ENCODE assay signal across 12 cellular contexts in the genomic region with DNA sequence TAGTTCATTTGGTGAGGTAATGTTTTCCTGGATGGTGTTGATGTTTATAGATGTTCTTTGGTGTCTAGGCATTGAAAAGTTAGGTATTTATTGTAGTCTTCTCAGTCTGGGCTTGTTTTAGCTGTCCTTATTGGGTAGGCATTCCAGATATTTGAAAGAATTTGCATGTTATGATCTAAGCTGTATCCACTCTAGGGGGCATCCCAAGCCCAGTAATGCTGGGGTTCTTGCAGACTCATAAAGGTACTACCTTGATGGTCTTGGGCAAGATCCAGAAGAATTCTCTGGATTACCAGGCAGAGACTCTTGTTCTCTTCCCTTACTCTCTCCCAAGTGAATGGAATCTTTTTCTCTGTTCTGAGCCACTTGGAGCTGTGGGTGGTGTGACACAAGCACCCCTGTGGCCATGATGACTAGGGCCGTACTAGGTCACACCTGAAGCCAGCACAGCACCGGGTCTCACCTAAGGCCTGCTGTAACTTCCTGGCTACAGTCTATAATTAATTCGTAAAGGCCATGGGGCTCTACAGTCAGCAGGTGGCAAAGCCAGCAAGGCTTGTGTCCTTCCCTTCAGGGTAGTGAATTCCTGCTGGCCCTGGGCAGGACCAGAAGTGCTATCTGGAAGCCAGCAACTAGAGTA.
DNase-seq lines count a peak whose midpoint lies in the region; ATAC-seq, FAIRE-seq and TF ChIP-seq lines count a peak whose summit lies in the region.
"Had no signal": no experiment of that assay in that cellular context is flagged by ENCODE, and none has a peak within 500 bp of the region (broad histone marks: within the 10 kb centered on the region; RNA-seq: fewer than 3 reads in every experiment).

No MANE protein-coding gene starts in this region.

- no peak for FAIRE-seq in H1 (lab: Jason Lieb, UNC)

- no peaks in the 10 kb centered on the region for H3K4me1 Mint-ChIP-seq in MCF 10A (ENCODE audit: insufficient read depth, unreplicated experiment)
- H3K4me1 Mint-ChIP-seq in stimulated activated effector memory CD8-positive, alpha-beta T cell treated with anti-CD3 and anti-CD28 coated beads, Interleukin-12 subunit alpha, Interleukin-12 subunit beta, amount 100 ng/mL, for 72 hours, result no peaks in the 10 kb centered on the region

- H4K91ac ChIP-seq in H1 (replicated peaks; ENCODE audit: insufficient read length, low read length), result no peak overlapping the region

- H3K4me2 ChIP-seq in H1 (ENCODE audit: insufficient read depth in 1 of 2, low read depth in 2 of 2, low read length in 2 of 2), result no peak overlapping the region

- CTCF ChIA-PET in MCF 10A (lab: Yijun Ruan, JAX) (interaction anchor here (0.7 to 0.8 kb wide), 3 partner anchors 39 to 305 kb away, joined by 3 to 4 read pairs (median 3); no protein-coding TSS in a partner anchor), H1 (lab: Charles Lee; ENCODE audit: partially characterized antibody) (interaction anchor here (0.7 to 2.4 kb wide), 11 partner anchors 9 to 728 kb away, joined by 3 to 6 read pairs (median 4); no protein-coding TSS in a partner anchor)

- POLR2A ChIA-PET in MCF 10A (lab: Yijun Ruan, JAX) (no interaction called here), H1 (lab: Charles Lee; ENCODE audit: partially characterized antibody) (interaction anchor here (0.6 kb wide), 1 partner anchor 19 kb away, joined by 4 read pairs; no protein-coding TSS in a partner anchor)

- H4K20me1 ChIP-seq in H1 (replicated peaks in 1 of 2; ENCODE audit: control insufficient read depth in 1 of 2, insufficient read depth in 2 of 2, low read length in 2 of 2), result no peaks in the 10 kb centered on the region

- no peak for TF ChIP-seq EP300 in H1 (IDR thresholded peaks at IDR 0.05; ENCODE audit: borderline replicate concordance in 1 of 2, low read depth in 2 of 2, low read length in 2 of 2)

- no peaks in the 10 kb centered on the region for H3K4me1 ChIP-seq in breast epithelium
- no peaks in the 10 kb centered on the region for H3K4me1 ChIP-seq in H1 (replicated peaks in 1 of 4; ENCODE audit: control insufficient read depth in 3 of 4, insufficient read depth in 4 of 4, low read length in 3 of 4)

- no peak overlapping the region for H3K4me3 ChIP-seq in breast epithelium
- no peak overlapping the region for H3K4me3 ChIP-seq in H1 (ENCODE audit: extremely low read depth in 1 of 4, insufficient read depth in 2 of 4, low read depth in 3 of 4, low read length in 4 of 4)
- H3K4me3 ChIP-seq: ovary had no signal

- no peaks in the 10 kb centered on the region for H3K79me2 ChIP-seq in H1 (ENCODE audit: control insufficient read depth in 1 of 2, insufficient read depth in 2 of 2, low read length in 2 of 2)

- H3K9me3 ChIP-seq in breast epithelium (no peaks in the 10 kb centered on the region), H1 (ENCODE audit: insufficient read depth in 2 of 2, low read depth in 1 of 2, low read length in 1 of 2) (no peaks in the 10 kb centered on the region)
- H3K9me3 ChIP-seq: ovary had no signal

- 85% methylated on average over 3 of the region's 3 CpGs; no CpG with 5 or more reads in 1 of the 2 experiments for WGBS in H1 (ENCODE audit: extremely low coverage in 1 of 2, insufficient coverage in 1 of 2, insufficient read length in 1 of 2, insufficient replicate concordance in 2 of 2, low coverage in 1 of 2, low lambda C conversion rate in 2 of 2, missing lambda C conversion rate in 1 of 2), 2 experiments

- no peaks in the 10 kb centered on the region for H3K79me1 ChIP-seq in H1 (ENCODE audit: low read depth, low read length)

- no peak overlapping the region for H3K23ac ChIP-seq in H1 (ENCODE audit: insufficient read length)

- H2BK120ac ChIP-seq in H1 (replicated peaks; ENCODE audit: low read depth, low read length), result no peak overlapping the region

- no peak overlapping the region for H2BK5ac ChIP-seq in H1 (ENCODE audit: low read depth, low read length)

- no peak overlapping the region for H4K8ac ChIP-seq in H1 (ENCODE audit: extremely low read depth, insufficient read depth, low read length)

- H3K27ac Mint-ChIP-seq in MCF 10A (ENCODE audit: low read depth, unreplicated experiment), result no peak overlapping the region
- no peak overlapping the region for H3K27ac Mint-ChIP-seq in stimulated activated effector memory CD8-positive, alpha-beta T cell treated with anti-CD3 and anti-CD28 coated beads, Interleukin-12 subunit alpha, Interleukin-12 subunit beta, amount 100 ng/mL, for 72 hours

- H3K27me3 Mint-ChIP-seq in MCF 10A (ENCODE audit: insufficient read depth, unreplicated experiment), result peaks cover 49% of the 10 kb centered on the region

- no peak for TF ChIP-seq POLR2A in breast epithelium (IDR thresholded peaks at IDR 0.05)
- no peak for TF ChIP-seq POLR2A in H1 (IDR thresholded peaks at IDR 0.05; ENCODE audit: control extremely low read depth in 1 of 2, low read depth in 2 of 2, low read length in 2 of 2)

- no peak overlapping the region for H2BK12ac ChIP-seq in H1 (ENCODE audit: low read depth, low read length)

- H2AK5ac ChIP-seq in H1 (ENCODE audit: low read depth, low read length), result no peak overlapping the region

- no peak for TF ChIP-seq CTCF in MCF 10A (IDR thresholded peaks at IDR 0.05; ENCODE audit: unreplicated experiment)
- no peak for TF ChIP-seq CTCF in breast epithelium (IDR thresholded peaks at IDR 0.05)
- TF ChIP-seq CTCF in H1 (IDR thresholded peaks at IDR 0.05; ENCODE audit: control extremely low read depth in 1 of 3, insufficient read depth in 1 of 3, low read depth in 1 of 3, low read length in 3 of 3), result peak in 2 of 3 experiments; percentile 21; a peak in 2 of 4 replicates

- no TSS peak for BruUV-seq in MCF 10A (replicated peaks; lab: Mats Ljungman, UMichigan)

- no peaks in the 10 kb centered on the region for H3K27me3 ChIP-seq in breast epithelium
- H3K27me3 ChIP-seq in H1 (replicated peaks in 1 of 4; ENCODE audit: control insufficient read depth in 3 of 4, extremely low read depth in 1 of 4, insufficient read depth in 3 of 4, low read length in 3 of 4), result no peaks in the 10 kb centered on the region
- H3K27me3 ChIP-seq: ovary had no signal

- no peak overlapping the region for H3K27ac ChIP-seq in breast epithelium
- no peak overlapping the region for H3K27ac ChIP-seq in H1 (ENCODE audit: low read depth, low read length)
- H3K27ac ChIP-seq: ovary had no signal

- intact Hi-C loops in MCF 10A (cut with micrococcal nuclease) (loop anchor here (5.0 kb wide), 1 partner anchor 524 kb away; no protein-coding TSS in a partner anchor), breast epithelium (cut with DNase I; ENCODE audit: low total_unique reads) (no loop called here)

- no peak overlapping the region for H3K9ac ChIP-seq in H1 (replicated peaks in 1 of 4; ENCODE audit: extremely low read depth in 1 of 4, low read depth in 3 of 4, low read length in 3 of 4)

- peak; percentile 67 to 69 for TF ChIP-seq RAD21 in H1 (IDR thresholded peaks at IDR 0.05 in 1 of 2, conservative IDR thresholded peaks at IDR 0.05 in 1 of 2; ENCODE audit: low read depth in 2 of 2, low read length in 2 of 2)

- peaks cover 4% of the 10 kb centered on the region for H3K9me3 Mint-ChIP-seq in MCF 10A (ENCODE audit: unreplicated experiment)
- H3K9me3 Mint-ChIP-seq in stimulated activated effector memory CD8-positive, alpha-beta T cell treated with anti-CD3 and anti-CD28 coated beads, Interleukin-12 subunit alpha, Interleukin-12 subunit beta, amount 100 ng/mL, for 72 hours, result no peaks in the 10 kb centered on the region

- peak; percentile 57 for ATAC-seq in stimulated activated effector memory CD8-positive, alpha-beta T cell treated with anti-CD3 and anti-CD28 coated beads, Interleukin-12 subunit alpha, Interleukin-12 subunit beta, amount 100 ng/mL, for 72 hours
- ATAC-seq: Panc1 had no signal

- no peak overlapping the region for H3K4ac ChIP-seq in H1 (replicated peaks; ENCODE audit: insufficient read length, low read depth, low read length)

- no peak overlapping the region for H3K56ac ChIP-seq in H1 (replicated peaks; ENCODE audit: insufficient read length, low read depth, low read length)

- no peaks in the 10 kb centered on the region for H3K36me3 Mint-ChIP-seq in MCF 10A (ENCODE audit: insufficient read depth, unreplicated experiment)
- no peaks in the 10 kb centered on the region for H3K36me3 Mint-ChIP-seq in stimulated activated effector memory CD8-positive, alpha-beta T cell treated with anti-CD3 and anti-CD28 coated beads, Interleukin-12 subunit alpha, Interleukin-12 subunit beta, amount 100 ng/mL, for 72 hours

- H3K4me3 Mint-ChIP-seq in MCF 10A (ENCODE audit: unreplicated experiment), result no peak overlapping the region
- H3K4me3 Mint-ChIP-seq in stimulated activated effector memory CD8-positive, alpha-beta T cell treated with anti-CD3 and anti-CD28 coated beads, Interleukin-12 subunit alpha, Interleukin-12 subunit beta, amount 100 ng/mL, for 72 hours, result no peak overlapping the region

- H3K14ac ChIP-seq in H1 (ENCODE audit: insufficient read length), result no peak overlapping the region

- H2BK15ac ChIP-seq in H1 (ENCODE audit: low read length), result no peak overlapping the region

- no peaks in the 10 kb centered on the region for H3K23me2 ChIP-seq in H1 (ENCODE audit: low read depth, low read length)

- no peaks in the 10 kb centered on the region for H3K36me3 ChIP-seq in breast epithelium
- H3K36me3 ChIP-seq in H1 (ENCODE audit: control insufficient read depth in 2 of 4, insufficient read depth in 4 of 4, low read length in 3 of 4), result no peaks in the 10 kb centered on the region
- H3K36me3 ChIP-seq: ovary had no signal

- no peak overlapping the region for H3K18ac ChIP-seq in H1 (ENCODE audit: extremely low read depth, low read length)

- no peak overlapping the region for H2AFZ ChIP-seq in H1 (ENCODE audit: low read length)

- no peak overlapping the region for H4K5ac ChIP-seq in H1 (ENCODE audit: insufficient read length, low read depth, low read length)

- DNase-seq in MCF 10A (ENCODE audit: unreplicated experiment) (peak; percentile 39), breast epithelium (ENCODE audit: low spot score in 2 of 2) (no peak), NCI-H526 (lab: John Stamatoyannopoulos, UW) (peak; percentile 52 to 56), H1 (ENCODE audit: low read depth in 1 of 2, low spot score in 2 of 2) (no peak), HK-2 (ENCODE audit: unreplicated experiment) (no peak), NCI-H187 (lab: John Stamatoyannopoulos, UW) (no peak)
- no peak for DNase-seq in stimulated activated effector memory CD8-positive, alpha-beta T cell treated with anti-CD3 and anti-CD28 coated beads, Interleukin-12 subunit alpha, Interleukin-12 subunit beta, amount 100 ng/mL, for 72 hours (ENCODE audit: low spot score in 2 of 2)
- DNase-seq in stimulated activated CD4-positive, alpha-beta T cell treated with anti-CD3 and anti-CD28 coated beads, Interleukin-2, amount 100 ng/mL, for 24 hours, result no peak
- DNase-seq: activated CD4-positive, alpha-beta T cell treated with anti-CD3 and anti-CD28 coated beads, Interleukin-2, amount 50 U/mL, for 4 hours; cerebellar nuclear complex; ovary had no signal

- H2BK20ac ChIP-seq in H1 (ENCODE audit: low read length), result no peak overlapping the region

TF ChIP-seq in H1, 55 proteins besides CTCF, POLR2A, EP300 and RAD21 (continues in another document):
- TF ChIP-seq CBX8 (IDR thresholded peaks at IDR 0.05; ENCODE audit: borderline replicate concordance, low read depth, low read length), result no peak
- no peak for TF ChIP-seq SIX5 (IDR thresholded peaks at IDR 0.05; ENCODE audit: low read depth, low read length)
- TF ChIP-seq KDM1A (IDR thresholded peaks at IDR 0.05; ENCODE audit: borderline replicate concordance, low read length), result no peak
- no peak for TF ChIP-seq JUND (IDR thresholded peaks at IDR 0.05; ENCODE audit: low read length)

Comparison
In these comparisons a context has a peak if more than half of its experiments do, and no peak if none do; other contexts are left out.
1. DNase-seq: peak in MCF 10A (single experiment) and NCI-H526 (2 of 2); none in breast epithelium (0 of 2), H1 (0 of 2), stimulated activated effector memory CD8-positive, alpha-beta T cell treated with anti-CD3 and anti-CD28 coated beads, Interleukin-12 subunit alpha, Interleukin-12 subunit beta, amount 100 ng/mL, for 72 hours (0 of 2), stimulated activated CD4-positive, alpha-beta T cell treated with anti-CD3 and anti-CD28 coated beads, Interleukin-2, amount 100 ng/mL, for 24 hours (0 of 2), HK-2 (single experiment) and NCI-H187 (0 of 2).
2. CTCF ChIP-seq: peak in H1 (2 of 3); none in MCF 10A (single experiment) and breast epithelium (0 of 3).